In the genomic region with DNA sequence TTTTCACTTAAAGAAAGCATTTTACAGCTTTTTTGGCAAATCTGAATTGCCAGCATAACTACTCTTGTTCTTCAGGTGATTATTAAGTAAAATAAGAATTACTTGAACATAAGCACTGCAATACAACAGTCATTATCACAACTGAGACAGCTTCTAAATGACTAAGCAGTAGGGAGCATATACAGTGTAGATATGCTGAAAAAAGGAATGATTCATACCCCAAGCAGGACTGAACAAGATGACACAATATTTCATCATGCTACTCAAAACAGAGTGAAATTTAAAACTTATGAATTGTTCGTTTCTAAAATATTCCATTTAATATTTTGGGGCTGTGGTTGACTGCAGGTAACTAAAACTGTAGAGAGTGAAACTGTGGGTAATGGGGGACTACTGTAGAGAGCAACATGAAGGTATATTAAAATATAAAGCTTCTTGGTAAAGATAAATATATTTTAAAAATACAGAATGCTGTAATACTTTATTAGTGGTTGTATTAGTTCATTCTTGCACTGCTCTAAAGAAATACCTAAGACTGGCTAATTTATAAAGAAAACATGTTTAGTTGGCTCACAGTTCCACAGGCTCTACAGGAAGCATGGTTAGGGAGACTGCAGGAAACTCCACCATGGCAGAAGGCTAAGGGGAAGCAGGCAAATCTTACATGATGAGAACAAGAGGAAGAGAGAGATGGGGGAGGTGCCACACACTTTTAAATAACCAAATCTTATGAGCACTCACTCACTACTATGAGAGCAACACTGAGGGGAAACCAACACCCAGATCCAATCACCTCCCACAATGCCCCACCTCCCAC, we compare ENCODE assay signal across 1 cellular context.
TF ChIP-seq lines count a peak whose summit lies in the region.

No MANE protein-coding gene starts in this region.

TF ChIP-seq in IMR-90, 13 proteins besides CTCF, POLR2A, EP300 and RAD21:
- TF ChIP-seq SMC3 (IDR thresholded peaks at IDR 0.05; ENCODE audit: low read depth, low read length) = no peak
- no peak for TF ChIP-seq CHD1 (IDR thresholded peaks at IDR 0.05; ENCODE audit: low read depth, low read length)
- peak; percentile 37 for TF ChIP-seq RCOR1 (IDR thresholded peaks at IDR 0.05; ENCODE audit: insufficient replicate concordance, low read length)
- no peak for TF ChIP-seq MXI1 (IDR thresholded peaks at IDR 0.05; ENCODE audit: borderline replicate concordance, low read depth, low read length)
- TF ChIP-seq FOS (IDR thresholded peaks at IDR 0.05; ENCODE audit: low read depth, low read length) = peak; percentile 87
- peak; percentile 65 for TF ChIP-seq NFE2L2 (IDR thresholded peaks at IDR 0.05; ENCODE audit: low read depth, low read length)
- TF ChIP-seq CEBPB (IDR thresholded peaks at IDR 0.05; ENCODE audit: low read depth, low read length) = peak; percentile 98
- no peak for TF ChIP-seq RFX5 (IDR thresholded peaks at IDR 0.05; ENCODE audit: low read depth, low read length)
- TF ChIP-seq BHLHE40 (IDR thresholded peaks at IDR 0.05; ENCODE audit: low read depth, low read length) = peak; percentile 9; the same call in 1 of the 2 replicates
- 0 out of 2 replicates have a peak, but pooled peaks have one; percentile 6 for TF ChIP-seq MAFK (IDR thresholded peaks at IDR 0.05; ENCODE audit: low read depth, low read length)
